17 cellular contexts compared by ENCODE assay signal in genomic region chr3:186287723-186288122, GRCh38.
DNase-seq lines count a peak whose midpoint lies in the region; ATAC-seq, FAIRE-seq and TF ChIP-seq lines count a peak whose summit lies in the region.
"Had no signal": no experiment of that assay in that cellular context is flagged by ENCODE, and none has a peak within 500 bp of the region (broad histone marks: within the 10 kb centered on the region; RNA-seq: fewer than 3 reads in every experiment).

No MANE protein-coding gene starts in this region.

- H2AFZ ChIP-seq in keratinocyte (ENCODE audit: control insufficient read depth, low read length), result no peak overlapping the region

- no peaks in the 10 kb centered on the region for H3K9me1 ChIP-seq in keratinocyte (ENCODE audit: control insufficient read depth, extremely low read depth, insufficient read depth, low read length)

- H3K4me3 ChIP-seq in astrocyte of the spinal cord (ENCODE audit: low read depth, low read length) (no peak overlapping the region), keratinocyte (ENCODE audit: control insufficient read depth in 2 of 3, extremely low read depth in 1 of 3, insufficient read depth in 2 of 3, low read depth in 1 of 3, low read length in 3 of 3) (no peak overlapping the region), tibial artery (no peak overlapping the region)
- H3K4me3 ChIP-seq: spleen, thyroid gland had no signal

- H3K27me3 ChIP-seq in keratinocyte (ENCODE audit: control insufficient read depth, extremely low read depth, insufficient read depth, low read length), result no peaks in the 10 kb centered on the region
- H3K27me3 ChIP-seq in tibial artery, result no peaks in the 10 kb centered on the region
- H3K27me3 ChIP-seq: spleen, thyroid gland had no signal

- H3K79me2 ChIP-seq in keratinocyte (ENCODE audit: control insufficient read depth, insufficient read depth, low read length), result no peaks in the 10 kb centered on the region

- intact Hi-C loops in tibial artery (cut with DNase I; ENCODE audit: low total_unique reads), result no loop called here

- H3K27ac ChIP-seq in keratinocyte (ENCODE audit: control insufficient read depth, insufficient read depth, low read length) (no peak overlapping the region), tibial artery (peak overlapping the region; percentile 38 to 41)
- H3K27ac ChIP-seq: spleen, thyroid gland, VCaP had no signal

- dilution Hi-C loops in keratinocyte (cut with MboI; ENCODE audit: extremely low pct_ligation_motif_present, low sequenced_read_pairs), result no loop called here

- H3K9ac ChIP-seq in keratinocyte (ENCODE audit: control insufficient read depth, extremely low read depth, insufficient read depth, low read length), result no peak overlapping the region

- peak overlapping the region; percentile 36; the same call in 1 of the 2 replicates for H3K27ac Mint-ChIP-seq in HFFc6
- H3K27ac Mint-ChIP-seq: activated CD8-positive, alpha-beta memory T cell treated with anti-CD3 and anti-CD28 coated beads, Interleukin-2, amount 10 ng/mL, durations not matched to agents 7 days and 5 days; activated naive CD4-positive, alpha-beta T cell treated with anti-CD3 and anti-CD28 coated beads, Interleukin-2, amount 10 ng/mL, durations not matched to agents 7 days and 5 days; naive B cell had no signal

- peaks cover 17% of the 10 kb centered on the region for H3K27me3 Mint-ChIP-seq in HFFc6 (ENCODE audit: insufficient read depth)

- TF ChIP-seq CTCF in HFFc6 (IDR thresholded peaks at IDR 0.05), result no peak
- no peak for TF ChIP-seq CTCF in astrocyte of the spinal cord (IDR thresholded peaks at IDR 0.05; ENCODE audit: low read depth, low read length)
- no peak for TF ChIP-seq CTCF in keratinocyte (optimal IDR thresholded peaks at IDR 0.05 in 1 of 3, IDR thresholded peaks at IDR 0.05 in 1 of 3, conservative IDR thresholded peaks at IDR 0.05 in 1 of 3; ENCODE audit: extremely low read depth in 1 of 3, insufficient read depth in 2 of 3, low read length in 3 of 3)
- no peak for TF ChIP-seq CTCF in tibial artery (IDR thresholded peaks at IDR 0.05)

- DNase-seq in HFFc6, result peak; percentile 93
- peak; percentile 85 for DNase-seq in astrocyte of the spinal cord (ENCODE audit: low read depth, low spot score)
- no peak for DNase-seq in keratinocyte (ENCODE audit: low read depth, low spot score)
- no peak for DNase-seq in tibial artery
- DNase-seq: activated CD8-positive, alpha-beta memory T cell treated with anti-CD3 and anti-CD28 coated beads, Interleukin-2, amount 10 ng/mL, durations not matched to agents 7 days and 5 days; activated naive CD4-positive, alpha-beta T cell treated with anti-CD3 and anti-CD28 coated beads, Interleukin-2, amount 10 ng/mL, durations not matched to agents 7 days and 5 days; GOT3; left cardiac atrium; MV-4-11; naive B cell; NCI-H2171 treated with DMSO at 0.1 percent for 48 hours; spleen; thyroid gland had no signal

- H3K4me1 ChIP-seq in keratinocyte (ENCODE audit: control insufficient read depth, extremely low read depth, insufficient read depth, low read length) (no peaks in the 10 kb centered on the region), tibial artery (peaks cover 0 to 22% (median 15%) of the 10 kb centered on the region in 4 donors)
- H3K4me1 ChIP-seq: spleen, thyroid gland had no signal

- peak; percentile 43 for FAIRE-seq in keratinocyte (lab: Jason Lieb, UNC)

- in situ Hi-C loops in astrocyte of the spinal cord (cut with HindIII; ENCODE audit: low sequenced_read_pairs), result loop anchor here (25.0 kb wide), 1 partner anchor 250 kb away; the partner anchor contains the start of gene CRYGS

- H3K9me3 Mint-ChIP-seq in HFFc6, result no peaks in the 10 kb centered on the region; the same call in 1 of the 2 replicates
- H3K9me3 Mint-ChIP-seq: activated naive CD4-positive, alpha-beta T cell treated with anti-CD3 and anti-CD28 coated beads, Interleukin-2, amount 10 ng/mL, durations not matched to agents 7 days and 5 days had no signal

- peaks cover 42% of the 10 kb centered on the region for H3K4me1 Mint-ChIP-seq in HFFc6 (ENCODE audit: low read depth)
- H3K4me1 Mint-ChIP-seq: activated CD8-positive, alpha-beta memory T cell treated with anti-CD3 and anti-CD28 coated beads, Interleukin-2, amount 10 ng/mL, durations not matched to agents 7 days and 5 days; activated naive CD4-positive, alpha-beta T cell treated with anti-CD3 and anti-CD28 coated beads, Interleukin-2, amount 10 ng/mL, durations not matched to agents 7 days and 5 days; naive B cell had no signal

- H3K36me3 Mint-ChIP-seq in HFFc6 (ENCODE audit: low read depth), result peaks cover 6% of the 10 kb centered on the region; the same call in 1 of the 2 replicates
- H3K36me3 Mint-ChIP-seq: activated CD8-positive, alpha-beta memory T cell treated with anti-CD3 and anti-CD28 coated beads, Interleukin-2, amount 10 ng/mL, durations not matched to agents 7 days and 5 days; activated naive CD4-positive, alpha-beta T cell treated with anti-CD3 and anti-CD28 coated beads, Interleukin-2, amount 10 ng/mL, durations not matched to agents 7 days and 5 days; naive B cell had no signal

- ATAC-seq in HG02938 (IDR thresholded peaks at IDR 0.05; ENCODE audit: unreplicated experiment) (no peak), HG02571 (IDR thresholded peaks at IDR 0.05; ENCODE audit: unreplicated experiment) (no peak), GM19324 (IDR thresholded peaks at IDR 0.05; ENCODE audit: low FRiP score, unreplicated experiment) (no peak)
- ATAC-seq: activated CD8-positive, alpha-beta memory T cell treated with anti-CD3 and anti-CD28 coated beads, Interleukin-2, amount 10 ng/mL, durations not matched to agents 7 days and 5 days had no signal

- no peaks in the 10 kb centered on the region for H4K20me1 ChIP-seq in keratinocyte (ENCODE audit: control insufficient read depth, extremely low read depth, insufficient read depth, low read length)

- no peaks in the 10 kb centered on the region for H3K36me3 ChIP-seq in keratinocyte (ENCODE audit: control insufficient read depth in 2 of 2, extremely low read depth in 1 of 2, insufficient read depth in 2 of 2, low read length in 2 of 2)
- peaks cover 0 to 4% (median 0%) of the 10 kb centered on the region in 3 donors for H3K36me3 ChIP-seq in tibial artery
- H3K36me3 ChIP-seq: thyroid gland had no signal

- H3K4me3 Mint-ChIP-seq in HFFc6, result no peak overlapping the region
- H3K4me3 Mint-ChIP-seq: activated CD8-positive, alpha-beta memory T cell treated with anti-CD3 and anti-CD28 coated beads, Interleukin-2, amount 10 ng/mL, durations not matched to agents 7 days and 5 days; activated naive CD4-positive, alpha-beta T cell treated with anti-CD3 and anti-CD28 coated beads, Interleukin-2, amount 10 ng/mL, durations not matched to agents 7 days and 5 days; naive B cell had no signal

- H3K4me2 ChIP-seq in keratinocyte (ENCODE audit: control insufficient read depth, extremely low read depth, insufficient read depth, low read depth, low read length), result no peak overlapping the region

- no peaks in the 10 kb centered on the region for H3K9me3 ChIP-seq in keratinocyte (ENCODE audit: control insufficient read depth, low read depth, low read length)
- no peaks in the 10 kb centered on the region for H3K9me3 ChIP-seq in tibial artery
- H3K9me3 ChIP-seq: spleen, thyroid gland had no signal

Comparison
In these comparisons a context has a peak if more than half of its experiments do, and no peak if none do; other contexts are left out.
1. DNase-seq: peak in HFFc6 (single experiment) and astrocyte of the spinal cord (single experiment); none in keratinocyte (single experiment) and tibial artery (0 of 2).